In the genomic region with DNA sequence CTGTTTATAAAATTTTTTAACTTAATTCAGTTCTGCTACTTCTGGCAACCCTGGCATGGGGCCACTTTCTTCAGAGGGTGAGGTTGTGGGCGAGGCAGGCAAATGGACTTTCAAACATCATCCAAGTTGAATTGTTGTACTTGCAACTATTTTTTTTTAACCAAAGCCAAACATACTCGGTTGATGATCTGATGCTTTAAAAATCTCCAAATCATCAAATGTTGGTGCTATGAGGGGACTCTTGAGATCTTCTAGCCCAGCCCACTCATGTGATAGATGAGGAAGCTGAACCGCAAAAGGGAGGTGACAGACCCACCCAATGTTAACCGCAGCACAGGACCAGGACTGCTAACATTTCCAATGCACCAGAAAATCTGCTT, we compare ENCODE assay signal across 12 cellular contexts.
DNase-seq lines count a peak whose midpoint lies in the region; ATAC-seq and TF ChIP-seq lines count a peak whose summit lies in the region.
"Had no signal": no experiment of that assay in that cellular context is flagged by ENCODE, and none has a peak within 500 bp of the region (broad histone marks: within the 10 kb centered on the region; RNA-seq: fewer than 3 reads in every experiment).

No MANE protein-coding gene starts in this region.

- DNase-seq in NCI-H2171 treated with DMSO at 0.1 percent for 48 hours (lab: John Stamatoyannopoulos, UW) (peak; percentile 55), NCI-H2171 (lab: John Stamatoyannopoulos, UW) (no peak), adipocyte (ENCODE audit: low read depth) (peak; percentile 86), hepatic stellate cell (ENCODE audit: low spot score) (peak; percentile 85), tibial artery (no peak), DMS114 treated with DMSO at 0.1 percent for 48 hours (lab: John Stamatoyannopoulos, UW; ENCODE audit: unreplicated experiment) (no peak)
- DNase-seq: activated CD4-positive, alpha-beta T cell treated with anti-CD3 and anti-CD28 coated beads for 1 hour; activated naive CD4-positive, alpha-beta T cell treated with anti-CD3 and anti-CD28 coated beads, Interleukin-2, amount 50 U/mL, for 16 hours; retina had no signal

- H3K36me3 ChIP-seq in adipocyte (ENCODE audit: control insufficient read depth, insufficient read depth, low read length, severe bottlenecking) (no peaks in the 10 kb centered on the region), tibial artery (no peaks in the 10 kb centered on the region)

- H3K4me1 ChIP-seq in adipocyte (ENCODE audit: control insufficient read depth, insufficient read depth, low read length), result peaks cover 21% of the 10 kb centered on the region
- peaks cover 0 to 15% (median 2%) of the 10 kb centered on the region in 4 donors for H3K4me1 ChIP-seq in tibial artery

- peak overlapping the region; percentile 26 to 60 for H3K27ac ChIP-seq in tibial artery
- H3K27ac ChIP-seq: RWPE1 had no signal

- H3K9me3 ChIP-seq in adipocyte (ENCODE audit: control insufficient read depth, low read length) (peaks cover 11% of the 10 kb centered on the region), tibial artery (no peaks in the 10 kb centered on the region)

- TF ChIP-seq CTCF in tibial artery (IDR thresholded peaks at IDR 0.05), result no peak

- H3K9ac ChIP-seq in adipocyte (ENCODE audit: low read length), result peak overlapping the region; percentile 74

- H3K27me3 ChIP-seq in adipocyte (replicated peaks; ENCODE audit: control insufficient read depth, insufficient read depth, low read length) (no peaks in the 10 kb centered on the region), tibial artery (no peaks in the 10 kb centered on the region)

- ATAC-seq in HG03045 (IDR thresholded peaks at IDR 0.05; ENCODE audit: unreplicated experiment) (no peak), GM18907 (IDR thresholded peaks at IDR 0.05; ENCODE audit: unreplicated experiment) (no peak)

- intact Hi-C loops in tibial artery (cut with DNase I; ENCODE audit: low total_unique reads), result no loop called here

- H3K4me3 ChIP-seq in adipocyte (ENCODE audit: low read length) (no peak overlapping the region), tibial artery (no peak overlapping the region)

Comparison
In these comparisons a context has a peak if more than half of its experiments do, and no peak if none do; other contexts are left out.
1. DNase-seq: peak in NCI-H2171 treated with DMSO at 0.1 percent for 48 hours (single experiment), adipocyte (single experiment) and hepatic stellate cell (single experiment); none in NCI-H2171 (single experiment), tibial artery (0 of 2) and DMS114 treated with DMSO at 0.1 percent for 48 hours (single experiment).